Comparison of ENCODE assay signal across 1 cellular context in genomic region chr12:110760204-110760609, GRCh38.
A peak's percentile ranks its signal among the peaks of the same experiment; 100 is the strongest.
TF ChIP-seq lines count a peak whose summit lies in the region.

No MANE protein-coding gene starts in this region.

TF ChIP-seq in K562, 482 proteins besides CTCF, POLR2A, EP300 and RAD21 (continued from another document and continues in another):
- TF ChIP-seq CBFA2T3 (IDR thresholded peaks at IDR 0.05) (peak; percentile 36; the same call in 1 of the 2 replicates), NR2F6 (CRISPR knock-in tag; IDR thresholded peaks at IDR 0.05) (no peak), ATF3 (IDR thresholded peaks at IDR 0.05) (peak; percentile 98), ATF3 (CRISPR knock-in tag; conservative IDR thresholded peaks at IDR 0.05) (peak; percentile 79; the same call in 1 of the 2 replicates), ZNF75A (CRISPR knock-in tag; IDR thresholded peaks at IDR 0.05) (no peak), PRDM10 (IDR thresholded peaks at IDR 0.05; ENCODE audit: partially characterized antibody) (no peak), TRIM24 (IDR thresholded peaks at IDR 0.05) (peak; percentile 82 to 85), CC2D1A (IDR thresholded peaks at IDR 0.05) (no peak), MAFG (tag; conservative IDR thresholded peaks at IDR 0.05) (peak; percentile 84), DIDO1 (tag; IDR thresholded peaks at IDR 0.05; ENCODE audit: low read depth) (no peak), HNRNPH1 (optimal IDR thresholded peaks at IDR 0.05; ENCODE audit: low read depth, low read length) (no peak), TRIM28 (IDR thresholded peaks at IDR 0.05) (peak; percentile 54; the same call in 1 of the 2 replicates), CGGBP1 (CRISPR knock-in tag; IDR thresholded peaks at IDR 0.05) (no peak), EZH2 (IDR thresholded peaks at IDR 0.05; ENCODE audit: borderline replicate concordance, low read depth, low read length) (no peak), CUX1 (CRISPR knock-in tag; IDR thresholded peaks at IDR 0.05) (no peak), MCM3 (IDR thresholded peaks at IDR 0.05) (no peak), ARID4B (CRISPR knock-in tag; IDR thresholded peaks at IDR 0.05) (no peak), ELF2 (CRISPR knock-in tag; IDR thresholded peaks at IDR 0.05) (no peak), RBM39 (optimal IDR thresholded peaks at IDR 0.05; ENCODE audit: low read depth, low read length) (no peak), HNRNPL (IDR thresholded peaks at IDR 0.05; ENCODE audit: low read depth, low read length) (no peak), HDAC3 (IDR thresholded peaks at IDR 0.05; ENCODE audit: borderline replicate concordance, partially characterized antibody) (no peak), SMARCC2 (IDR thresholded peaks at IDR 0.05; ENCODE audit: low read depth) (peak; percentile 74; the same call in 1 of the 2 replicates), DACH1 (IDR thresholded peaks at IDR 0.05; ENCODE audit: partially characterized antibody) (no peak), FOXP1 (CRISPR knock-in tag; IDR thresholded peaks at IDR 0.05) (no peak), NFE2 (IDR thresholded peaks at IDR 0.05; ENCODE audit: low read depth) (peak; percentile 89), HMG20B (CRISPR knock-in tag; IDR thresholded peaks at IDR 0.05) (no peak), FOS (IDR thresholded peaks at IDR 0.05; ENCODE audit: extremely low read depth, insufficient read length) (peak; percentile 34), CEBPG (CRISPR knock-in tag; IDR thresholded peaks at IDR 0.05) (peak; percentile 93), CEBPG (tag; conservative IDR thresholded peaks at IDR 0.05 in 1 of 2, IDR thresholded peaks at IDR 0.05 in 1 of 2) (peak; percentile 73 to 80), ZNF184 (CRISPR knock-in tag; IDR thresholded peaks at IDR 0.05) (no peak), NUFIP1 (IDR thresholded peaks at IDR 0.05; ENCODE audit: partially characterized antibody) (no peak), JUN (IDR thresholded peaks at IDR 0.05; ENCODE audit: borderline replicate concordance, low read depth, low read length) (peak; percentile 86), JUN (CRISPR knock-in tag; IDR thresholded peaks at IDR 0.05; ENCODE audit: borderline replicate concordance) (no peak; the same call in 1 of the 2 replicates), ZNF444 (CRISPR knock-in tag; IDR thresholded peaks at IDR 0.05) (no peak), BACH1 (tag; IDR thresholded peaks at IDR 0.05) (0 out of 2 replicates have a peak, but pooled peaks have one; percentile 48)
- TF ChIP-seq, protein P1, sequence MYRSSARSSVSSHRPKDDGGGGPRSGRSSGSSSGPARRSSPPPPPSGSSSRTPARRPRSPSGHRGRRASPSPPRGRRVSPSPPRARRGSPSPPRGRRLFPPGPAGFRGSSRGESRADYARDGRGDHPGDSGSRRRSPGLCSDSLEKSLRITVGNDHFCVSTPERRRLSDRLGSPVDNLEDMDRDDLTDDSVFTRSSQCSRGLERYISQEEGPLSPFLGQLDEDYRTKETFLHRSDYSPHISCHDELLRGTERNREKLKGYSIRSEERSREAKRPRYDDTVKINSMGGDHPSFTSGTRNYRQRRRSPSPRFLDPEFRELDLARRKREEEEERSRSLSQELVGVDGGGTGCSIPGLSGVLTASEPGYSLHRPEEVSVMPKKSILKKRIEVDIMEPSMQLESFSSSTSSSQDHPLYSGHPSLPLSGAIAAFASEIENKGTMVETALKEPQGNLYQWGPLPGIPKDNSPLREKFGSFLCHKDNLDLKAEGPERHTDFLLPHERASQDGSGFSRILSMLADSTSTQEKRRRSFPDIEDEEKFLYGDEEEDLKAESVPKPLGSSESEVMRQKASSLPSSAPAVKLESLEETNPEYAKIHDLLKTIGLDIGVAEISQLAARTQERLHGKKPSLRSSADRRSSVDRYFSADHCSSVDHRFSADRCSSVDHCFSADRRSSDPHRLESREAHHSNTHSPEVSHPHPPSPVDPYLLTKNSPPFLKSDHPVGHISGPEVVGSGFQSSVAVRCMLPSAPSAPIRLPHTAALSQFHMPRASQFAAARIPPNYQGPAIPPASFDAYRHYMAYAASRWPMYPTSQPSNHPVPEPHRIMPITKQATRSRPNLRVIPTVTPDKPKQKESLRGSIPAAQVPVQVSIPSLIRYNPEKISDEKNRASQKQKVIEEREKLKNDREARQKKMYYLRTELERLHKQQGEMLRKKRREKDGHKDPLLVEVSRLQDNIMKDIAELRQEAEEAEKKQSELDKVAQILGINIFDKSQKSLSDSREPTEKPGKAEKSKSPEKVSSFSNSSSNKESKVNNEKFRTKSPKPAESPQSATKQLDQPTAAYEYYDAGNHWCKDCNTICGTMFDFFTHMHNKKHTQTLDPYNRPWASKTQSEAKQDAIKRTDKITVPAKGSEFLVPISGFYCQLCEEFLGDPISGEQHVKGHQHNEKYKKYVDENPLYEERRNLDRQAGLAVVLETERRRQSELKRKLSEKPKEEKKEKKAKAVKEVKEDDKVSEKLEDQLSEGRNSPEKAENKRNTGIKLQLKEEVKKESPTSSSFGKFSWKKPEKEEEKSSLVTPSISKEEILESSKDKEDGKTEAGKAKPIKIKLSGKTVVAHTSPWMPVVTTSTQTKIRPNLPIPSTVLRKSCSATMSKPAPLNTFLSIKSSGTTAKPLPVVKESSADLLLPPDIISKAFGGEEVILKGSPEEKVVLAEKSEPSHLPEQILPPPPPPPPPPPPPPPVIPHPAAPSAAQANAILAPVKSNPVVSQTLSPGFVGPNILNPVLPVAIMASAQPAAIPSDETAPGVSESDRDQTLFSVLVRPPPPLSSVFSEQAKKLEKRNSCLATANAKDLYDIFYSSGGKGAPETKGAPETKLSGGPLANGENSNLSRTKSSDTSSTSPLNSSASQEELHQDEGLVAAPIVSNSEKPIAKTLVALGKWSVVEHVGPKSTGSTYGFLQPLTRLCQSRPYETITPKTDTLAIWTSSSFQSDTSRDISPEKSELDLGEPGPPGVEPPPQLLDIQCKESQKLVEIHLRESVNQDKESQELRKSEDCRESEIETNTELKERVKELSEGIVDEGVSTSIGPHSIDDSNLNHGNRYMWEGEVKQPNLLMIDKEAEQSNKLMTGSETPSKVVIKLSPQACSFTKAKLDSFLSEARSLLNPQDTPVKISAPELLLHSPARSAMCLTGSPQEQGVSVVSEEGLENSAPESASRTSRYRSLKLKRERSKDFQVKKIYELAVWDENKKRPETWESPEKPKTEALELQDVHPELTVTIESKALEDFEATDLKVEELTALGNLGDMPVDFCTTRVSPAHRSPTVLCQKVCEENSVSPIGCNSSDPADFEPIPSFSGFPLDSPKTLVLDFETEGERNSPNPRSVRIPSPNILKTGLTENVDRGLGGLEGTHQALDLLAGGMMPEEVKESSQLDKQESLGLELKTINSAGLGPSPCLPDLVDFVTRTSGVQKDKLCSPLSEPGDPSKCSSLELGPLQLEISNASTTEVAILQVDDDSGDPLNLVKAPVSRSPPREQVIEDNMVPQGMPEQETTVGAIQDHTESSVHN (IDR thresholded peaks at IDR 0.05; ENCODE audit: borderline replicate concordance in 1 of 2, low read depth in 1 of 2): peak in 1 of 2 experiments; percentile 32; a peak in 1 of 4 replicates
- TF ChIP-seq, protein P2, sequence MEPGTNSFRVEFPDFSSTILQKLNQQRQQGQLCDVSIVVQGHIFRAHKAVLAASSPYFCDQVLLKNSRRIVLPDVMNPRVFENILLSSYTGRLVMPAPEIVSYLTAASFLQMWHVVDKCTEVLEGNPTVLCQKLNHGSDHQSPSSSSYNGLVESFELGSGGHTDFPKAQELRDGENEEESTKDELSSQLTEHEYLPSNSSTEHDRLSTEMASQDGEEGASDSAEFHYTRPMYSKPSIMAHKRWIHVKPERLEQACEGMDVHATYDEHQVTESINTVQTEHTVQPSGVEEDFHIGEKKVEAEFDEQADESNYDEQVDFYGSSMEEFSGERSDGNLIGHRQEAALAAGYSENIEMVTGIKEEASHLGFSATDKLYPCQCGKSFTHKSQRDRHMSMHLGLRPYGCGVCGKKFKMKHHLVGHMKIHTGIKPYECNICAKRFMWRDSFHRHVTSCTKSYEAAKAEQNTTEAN (CRISPR knock-in tag; IDR thresholded peaks at IDR 0.05): no peak
